Comparison of ENCODE assay signal across 1 cellular context in the genomic region with DNA sequence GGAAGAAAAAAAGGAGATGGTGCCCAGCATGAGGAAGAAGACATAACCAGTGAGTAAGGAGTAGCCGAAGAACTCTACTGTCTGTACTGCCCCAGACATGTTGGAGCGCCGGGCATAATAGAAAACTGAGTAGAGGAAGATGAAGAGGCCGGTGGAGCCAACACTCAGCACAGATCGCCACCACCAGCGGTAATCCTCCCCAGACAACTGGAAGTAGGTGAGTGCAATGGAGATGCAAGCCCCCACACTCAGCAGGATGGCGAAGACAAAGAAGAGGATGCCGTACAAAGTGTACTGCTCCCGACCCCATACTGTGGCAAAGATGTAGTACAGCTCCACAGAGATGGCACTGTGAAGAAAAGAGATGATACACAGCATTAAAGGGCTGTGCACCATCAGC.
TF ChIP-seq lines count a peak whose summit lies in the region.

No MANE protein-coding gene starts in this region.

TF ChIP-seq in K562, 482 proteins besides CTCF, POLR2A, EP300 and RAD21:
- no peak for TF ChIP-seq HCFC1 (IDR thresholded peaks at IDR 0.05; ENCODE audit: low read depth, low read length)
- no peak for TF ChIP-seq CEBPB (tag; IDR thresholded peaks at IDR 0.05)
- no peak for TF ChIP-seq ZNF347 (CRISPR knock-in tag; IDR thresholded peaks at IDR 0.05; ENCODE audit: low read depth)
- no peak for TF ChIP-seq HNRNPK (IDR thresholded peaks at IDR 0.05; ENCODE audit: low read depth, low read length, poor library complexity, severe bottlenecking)
- no peak for TF ChIP-seq TARDBP (IDR thresholded peaks at IDR 0.05)
- no peak for TF ChIP-seq TRIM24 (IDR thresholded peaks at IDR 0.05)
- TF ChIP-seq TAL1 (IDR thresholded peaks at IDR 0.05), result no peak
- no peak for TF ChIP-seq ZFPM2 (CRISPR knock-in tag; IDR thresholded peaks at IDR 0.05)
- TF ChIP-seq KAT7 (CRISPR knock-in tag; IDR thresholded peaks at IDR 0.05; ENCODE audit: borderline replicate concordance), result no peak
- TF ChIP-seq, protein P1, sequence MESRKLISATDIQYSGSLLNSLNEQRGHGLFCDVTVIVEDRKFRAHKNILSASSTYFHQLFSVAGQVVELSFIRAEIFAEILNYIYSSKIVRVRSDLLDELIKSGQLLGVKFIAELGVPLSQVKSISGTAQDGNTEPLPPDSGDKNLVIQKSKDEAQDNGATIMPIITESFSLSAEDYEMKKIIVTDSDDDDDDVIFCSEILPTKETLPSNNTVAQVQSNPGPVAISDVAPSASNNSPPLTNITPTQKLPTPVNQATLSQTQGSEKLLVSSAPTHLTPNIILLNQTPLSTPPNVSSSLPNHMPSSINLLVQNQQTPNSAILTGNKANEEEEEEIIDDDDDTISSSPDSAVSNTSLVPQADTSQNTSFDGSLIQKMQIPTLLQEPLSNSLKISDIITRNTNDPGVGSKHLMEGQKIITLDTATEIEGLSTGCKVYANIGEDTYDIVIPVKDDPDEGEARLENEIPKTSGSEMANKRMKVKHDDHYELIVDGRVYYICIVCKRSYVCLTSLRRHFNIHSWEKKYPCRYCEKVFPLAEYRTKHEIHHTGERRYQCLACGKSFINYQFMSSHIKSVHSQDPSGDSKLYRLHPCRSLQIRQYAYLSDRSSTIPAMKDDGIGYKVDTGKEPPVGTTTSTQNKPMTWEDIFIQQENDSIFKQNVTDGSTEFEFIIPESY (CRISPR knock-in tag; IDR thresholded peaks at IDR 0.05), result no peak
- no peak for TF ChIP-seq ZNF140 (CRISPR knock-in tag; IDR thresholded peaks at IDR 0.05)
- no peak for TF ChIP-seq NFXL1 (CRISPR knock-in tag; IDR thresholded peaks at IDR 0.05)
- TF ChIP-seq U2AF1 (optimal IDR thresholded peaks at IDR 0.05; ENCODE audit: low read depth, low read length), result no peak
- no peak for TF ChIP-seq MEF2D (tag; conservative IDR thresholded peaks at IDR 0.05; ENCODE audit: low read depth)
- TF ChIP-seq GABPB1 (CRISPR knock-in tag; IDR thresholded peaks at IDR 0.05), result no peak
- TF ChIP-seq, protein P2, sequence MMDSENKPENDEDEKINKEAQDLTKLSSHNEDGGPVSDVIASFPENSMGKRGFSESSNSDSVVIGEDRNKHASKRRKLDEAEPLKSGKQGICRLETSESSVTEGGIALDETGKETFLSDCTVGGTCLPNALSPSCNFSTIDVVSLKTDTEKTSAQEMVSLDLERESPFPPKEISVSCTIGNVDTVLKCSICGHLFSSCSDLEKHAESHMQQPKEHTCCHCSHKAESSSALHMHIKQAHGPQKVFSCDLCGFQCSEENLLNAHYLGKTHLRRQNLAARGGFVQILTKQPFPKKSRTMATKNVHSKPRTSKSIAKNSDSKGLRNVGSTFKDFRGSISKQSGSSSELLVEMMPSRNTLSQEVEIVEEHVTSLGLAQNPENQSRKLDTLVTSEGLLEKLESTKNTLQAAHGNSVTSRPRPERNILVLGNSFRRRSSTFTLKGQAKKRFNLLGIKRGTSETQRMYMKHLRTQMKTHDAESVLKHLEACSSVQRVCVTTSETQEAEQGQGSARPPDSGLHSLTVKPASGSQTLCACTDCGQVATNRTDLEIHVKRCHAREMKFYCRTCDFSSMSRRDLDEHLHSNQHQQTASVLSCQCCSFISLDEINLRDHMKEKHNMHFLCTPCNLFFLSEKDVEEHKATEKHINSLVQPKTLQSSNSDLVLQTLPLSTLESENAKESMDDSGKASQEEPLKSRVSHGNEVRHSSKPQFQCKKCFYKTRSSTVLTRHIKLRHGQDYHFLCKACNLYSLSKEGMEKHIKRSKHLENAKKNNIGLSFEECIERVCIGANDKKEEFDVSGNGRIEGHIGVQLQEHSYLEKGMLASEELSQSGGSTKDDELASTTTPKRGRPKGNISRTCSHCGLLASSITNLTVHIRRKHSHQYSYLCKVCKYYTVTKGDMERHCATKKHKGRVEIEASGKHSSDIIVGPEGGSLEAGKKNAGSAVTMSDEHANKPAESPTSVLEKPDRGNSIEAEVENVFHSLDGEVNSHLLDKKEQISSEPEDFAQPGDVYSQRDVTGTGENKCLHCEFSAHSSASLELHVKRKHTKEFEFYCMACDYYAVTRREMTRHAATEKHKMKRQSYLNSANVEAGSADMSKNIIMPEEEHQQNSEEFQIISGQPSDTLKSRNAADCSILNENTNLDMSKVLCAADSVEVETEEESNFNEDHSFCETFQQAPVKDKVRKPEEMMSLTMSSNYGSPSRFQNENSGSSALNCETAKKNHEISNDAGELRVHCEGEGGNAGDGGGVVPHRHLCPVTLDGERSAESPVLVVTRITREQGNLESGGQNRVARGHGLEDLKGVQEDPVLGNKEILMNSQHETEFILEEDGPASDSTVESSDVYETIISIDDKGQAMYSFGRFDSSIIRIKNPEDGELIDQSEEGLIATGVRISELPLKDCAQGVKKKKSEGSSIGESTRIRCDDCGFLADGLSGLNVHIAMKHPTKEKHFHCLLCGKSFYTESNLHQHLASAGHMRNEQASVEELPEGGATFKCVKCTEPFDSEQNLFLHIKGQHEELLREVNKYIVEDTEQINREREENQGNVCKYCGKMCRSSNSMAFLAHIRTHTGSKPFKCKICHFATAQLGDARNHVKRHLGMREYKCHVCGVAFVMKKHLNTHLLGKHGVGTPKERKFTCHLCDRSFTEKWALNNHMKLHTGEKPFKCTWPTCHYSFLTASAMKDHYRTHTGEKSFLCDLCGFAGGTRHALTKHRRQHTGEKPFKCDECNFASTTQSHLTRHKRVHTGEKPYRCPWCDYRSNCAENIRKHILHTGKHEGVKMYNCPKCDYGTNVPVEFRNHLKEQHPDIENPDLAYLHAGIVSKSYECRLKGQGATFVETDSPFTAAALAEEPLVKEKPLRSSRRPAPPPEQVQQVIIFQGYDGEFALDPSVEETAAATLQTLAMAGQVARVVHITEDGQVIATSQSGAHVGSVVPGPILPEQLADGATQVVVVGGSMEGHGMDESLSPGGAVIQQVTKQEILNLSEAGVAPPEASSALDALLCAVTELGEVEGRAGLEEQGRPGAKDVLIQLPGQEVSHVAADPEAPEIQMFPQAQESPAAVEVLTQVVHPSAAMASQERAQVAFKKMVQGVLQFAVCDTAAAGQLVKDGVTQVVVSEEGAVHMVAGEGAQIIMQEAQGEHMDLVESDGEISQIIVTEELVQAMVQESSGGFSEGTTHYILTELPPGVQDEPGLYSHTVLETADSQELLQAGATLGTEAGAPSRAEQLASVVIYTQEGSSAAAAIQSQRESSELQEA (IDR thresholded peaks at IDR 0.05; ENCODE audit: low read depth), result no peak
- no peak for TF ChIP-seq BACH1 (tag; IDR thresholded peaks at IDR 0.05)
- TF ChIP-seq, protein P3, sequence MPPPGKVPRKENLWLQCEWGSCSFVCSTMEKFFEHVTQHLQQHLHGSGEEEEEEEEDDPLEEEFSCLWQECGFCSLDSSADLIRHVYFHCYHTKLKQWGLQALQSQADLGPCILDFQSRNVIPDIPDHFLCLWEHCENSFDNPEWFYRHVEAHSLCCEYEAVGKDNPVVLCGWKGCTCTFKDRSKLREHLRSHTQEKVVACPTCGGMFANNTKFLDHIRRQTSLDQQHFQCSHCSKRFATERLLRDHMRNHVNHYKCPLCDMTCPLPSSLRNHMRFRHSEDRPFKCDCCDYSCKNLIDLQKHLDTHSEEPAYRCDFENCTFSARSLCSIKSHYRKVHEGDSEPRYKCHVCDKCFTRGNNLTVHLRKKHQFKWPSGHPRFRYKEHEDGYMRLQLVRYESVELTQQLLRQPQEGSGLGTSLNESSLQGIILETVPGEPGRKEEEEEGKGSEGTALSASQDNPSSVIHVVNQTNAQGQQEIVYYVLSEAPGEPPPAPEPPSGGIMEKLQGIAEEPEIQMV (tag; conservative IDR thresholded peaks at IDR 0.05; ENCODE audit: low read depth), result no peak
- TF ChIP-seq ZNF707 (CRISPR knock-in tag; conservative IDR thresholded peaks at IDR 0.05), result no peak
